ENCODE assay signal across 9 cellular contexts in genomic region chr2:127673304-127674069, GRCh38. TPM values are rescaled to one million over a fixed set of nuclear protein-coding genes. Genes with fewer than 3 reads are reported as not detected.
A peak's percentile ranks its signal among the peaks of the same experiment; 100 is the strongest.
DNase-seq lines count a peak whose midpoint lies in the region; ATAC-seq and TF ChIP-seq lines count a peak whose summit lies in the region.
"Had no signal": no experiment of that assay in that cellular context is flagged by ENCODE, and none has a peak within 500 bp of the region (broad histone marks: within the 10 kb centered on the region; RNA-seq: fewer than 3 reads in every experiment).

No MANE protein-coding gene starts in this region.

- H3K36me3 ChIP-seq in H7 (replicated peaks; ENCODE audit: control insufficient read depth, insufficient read depth, low read length): no peaks in the 10 kb centered on the region
- H3K36me3 ChIP-seq in lower lobe of right lung: peaks cover 7% of the 10 kb centered on the region
- H3K36me3 ChIP-seq in stomach smooth muscle (ENCODE audit: control insufficient read depth in 2 of 2, insufficient read depth in 2 of 2, low read length in 2 of 2): peaks cover 3 to 4% of the 10 kb centered on the region in 2 donors

- DNase-seq in H7: peak; percentile 63
- no peak for DNase-seq in caudate nucleus (lab: John Stamatoyannopoulos, UW)
- no peak for DNase-seq in lower lobe of right lung
- DNase-seq in NCI-H1436 (lab: John Stamatoyannopoulos, UW): no peak
- DNase-seq in GM13977 (ENCODE audit: low spot score): no peak
- DNase-seq in NCI-H1436 treated with DMSO at 0.1 percent for 48 hours (lab: John Stamatoyannopoulos, UW): no peak
- DNase-seq: NCI-H1092 treated with DMSO at 0.1 percent for 48 hours had no signal

- intact Hi-C loops in lower lobe of right lung (cut with DNase I): no loop called here

- H3K27me3 ChIP-seq in H7 (ENCODE audit: control insufficient read depth, insufficient read depth, low read length) (peaks cover 39% of the 10 kb centered on the region), lower lobe of right lung (ENCODE audit: low read depth) (peaks cover 3% of the 10 kb centered on the region), stomach smooth muscle (ENCODE audit: control insufficient read depth in 1 of 2, insufficient read depth in 2 of 2, low read length in 2 of 2) (no peaks in the 10 kb centered on the region)

- H3K27ac ChIP-seq in caudate nucleus (ENCODE audit: low read depth, low read length): peak overlapping the region; percentile 16
- peak overlapping the region; percentile 92 for H3K27ac ChIP-seq in lower lobe of right lung
- peak overlapping the region; percentile 99 for H3K27ac ChIP-seq in stomach smooth muscle (ENCODE audit: low read length)

- H3K9me3 ChIP-seq in lower lobe of right lung (no peaks in the 10 kb centered on the region), stomach smooth muscle (ENCODE audit: control insufficient read depth in 2 of 2, low read length in 2 of 2) (no peaks in the 10 kb centered on the region)

- H3K9ac ChIP-seq in stomach smooth muscle (ENCODE audit: low read length in 2 of 2): peak overlapping the region; percentile 96 to 98

- H3K4me1 ChIP-seq in lower lobe of right lung: peaks cover 51% of the 10 kb centered on the region
- H3K4me1 ChIP-seq in stomach smooth muscle (ENCODE audit: control insufficient read depth, insufficient read depth, low read length): peaks cover 59% of the 10 kb centered on the region

- H3K4me3 ChIP-seq in H7 (ENCODE audit: insufficient read depth, low read depth, low read length) (no peak overlapping the region), lower lobe of right lung (peak overlapping the region; percentile 75), stomach smooth muscle (ENCODE audit: low read length in 2 of 2) (peak overlapping the region; percentile 95 to 97)

- TF ChIP-seq CTCF in lower lobe of right lung (IDR thresholded peaks at IDR 0.05): no peak
- TF ChIP-seq CTCF in GM13977 (IDR thresholded peaks at IDR 0.05; ENCODE audit: extremely low read depth, insufficient read depth, missing control alignments): no peak

- ATAC-seq in lower lobe of right lung: no peak
- no peak for ATAC-seq in HG03175 (IDR thresholded peaks at IDR 0.05; ENCODE audit: unreplicated experiment)

- in situ Hi-C loops in GM13977 (cut with MboI; ENCODE audit: low pct_unique_long_range_greater_than_20kb, low sequenced_read_pairs, unreplicated experiment): no loop called here

RNA-seq across cellular contexts. Expression of gene LIMS2, which starts 1.8 kb away (rescaled TPM):
- total RNA-seq in H7 (2014; rRNA removed; shearing (Covaris generic)): 0.33 and 1.4 TPM in 2 replicates
- total RNA-seq in lower lobe of right lung: 148 TPM

RNA-seq across cellular contexts. Expression of gene GPR17, which starts 27.5 kb away (rescaled TPM):
- not detected in 2 replicates for total RNA-seq in H7 (2014; rRNA removed; shearing (Covaris generic))
- 0.18 TPM for total RNA-seq in lower lobe of right lung

RNA-seq across cellular contexts. Expression of gene SFT2D3, which starts 27.8 kb away (rescaled TPM):
- total RNA-seq in H7 (2014; rRNA removed; shearing (Covaris generic)): 10.5 and 13.4 TPM in 2 replicates
- 7.4 TPM for total RNA-seq in lower lobe of right lung

Comparison
In these comparisons a context has a peak if more than half of its experiments do, and no peak if none do; other contexts are left out.
1. H3K27ac ChIP-seq: peak in every context shown above with its lines; median percentile 99 in stomach smooth muscle; 92 in lower lobe of right lung; 16 in caudate nucleus.
2. RNA of gene LIMS2, which starts 1.8 kb away (total RNA-seq): 148 TPM in lower lobe of right lung (single experiment); 0.33 to 1.4 TPM in H7; every median in the first group is over 10 times any median in the second.